9 cellular contexts compared by ENCODE assay signal in the genomic region with DNA sequence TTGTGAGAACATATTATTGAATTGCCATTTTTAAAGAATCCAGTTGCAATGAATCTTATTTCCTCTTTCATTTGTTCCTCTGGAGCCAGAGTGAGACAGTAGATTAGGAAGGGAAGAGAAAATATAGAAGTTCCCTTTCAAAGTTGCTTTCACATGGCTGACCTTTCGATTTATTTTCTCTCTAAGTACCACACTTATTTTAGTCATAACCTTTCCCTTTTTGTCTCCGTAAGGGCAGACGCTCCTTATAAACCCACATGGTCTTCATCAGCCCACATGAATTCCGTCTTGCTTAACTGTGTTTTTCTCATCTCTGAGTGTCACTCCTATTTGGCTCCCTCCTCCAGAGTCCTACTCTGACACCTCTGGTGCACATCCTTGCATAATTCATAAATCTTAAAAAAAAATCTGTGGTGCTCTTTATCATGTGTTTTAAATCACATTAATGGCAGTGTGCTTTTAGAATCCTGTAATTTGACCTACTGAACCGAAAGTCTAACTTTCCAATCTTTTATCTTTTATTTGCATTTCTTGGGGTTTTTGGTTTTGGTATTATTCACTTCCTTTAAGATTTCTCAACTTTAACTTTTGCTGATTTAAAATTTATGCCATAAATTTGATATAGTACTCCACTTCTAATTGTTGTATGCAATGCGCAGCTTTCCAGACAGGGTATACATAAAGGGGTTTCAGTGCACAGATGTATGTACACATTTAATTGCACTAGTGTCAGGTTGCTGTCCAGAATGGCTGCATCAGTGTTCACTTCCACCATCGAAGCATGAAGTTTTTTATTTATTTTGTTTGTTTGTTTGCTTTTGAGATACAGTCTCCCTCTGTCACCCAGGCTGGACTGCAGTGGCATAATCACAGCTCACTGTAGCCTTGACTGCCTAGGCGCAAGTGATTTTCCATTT. TPM values are rescaled to one million over a fixed set of nuclear protein-coding genes. Genes with fewer than 3 reads are reported as not detected.
DNase-seq lines count a peak whose midpoint lies in the region; ATAC-seq, FAIRE-seq and TF ChIP-seq lines count a peak whose summit lies in the region.
"Had no signal": no experiment of that assay in that cellular context is flagged by ENCODE, and none has a peak within 500 bp of the region (broad histone marks: within the 10 kb centered on the region; RNA-seq: fewer than 3 reads in every experiment).

No MANE protein-coding gene starts in this region.

- H3K27me3 ChIP-seq in SU-DHL-6 (ENCODE audit: low read length), result no peaks in the 10 kb centered on the region

- H3K79me2 ChIP-seq in SU-DHL-6 (ENCODE audit: insufficient read depth, low read length), result no peaks in the 10 kb centered on the region

- DNase-seq in GM12892 (ENCODE audit: insufficient read length) (no peak), memory B cell (ENCODE audit: low spot score in 2 of 2) (no peak), NCI-H187 (lab: John Stamatoyannopoulos, UW) (no peak), erythroblast (lab: John Stamatoyannopoulos, UW) (no peak), H4 (ENCODE audit: low spot score) (no peak)
- DNase-seq: naive B cell had no signal

- peak overlapping the region; percentile 17 for H3K9ac ChIP-seq in SU-DHL-6 (ENCODE audit: low read length)

- no peak for TF ChIP-seq CTCF in SU-DHL-6 (IDR thresholded peaks at IDR 0.05; ENCODE audit: insufficient read depth, low read length, poor library complexity, severe bottlenecking)

- H3K27ac Mint-ChIP-seq in memory B cell, result no peak overlapping the region

- FAIRE-seq in GM12892 (lab: Jason Lieb, UNC), result peak; percentile 5

- TF ChIP-seq POLR2A in GM12892 (IDR thresholded peaks at IDR 0.05; ENCODE audit: low read depth, low read length) (no peak), erythroblast (IDR thresholded peaks at IDR 0.05; ENCODE audit: low read length) (no peak)

- peaks cover 33% of the 10 kb centered on the region for H3F3A ChIP-seq in SU-DHL-6 (ENCODE audit: insufficient read depth)

- no peaks in the 10 kb centered on the region for H3K27me3 Mint-ChIP-seq in memory B cell
- H3K27me3 Mint-ChIP-seq: naive B cell had no signal

- H3K27ac ChIP-seq in SU-DHL-6 (ENCODE audit: low read depth, low read length), result peak overlapping the region; percentile 94

- peak overlapping the region; percentile 37 for H3K4me3 Mint-ChIP-seq in memory B cell

- H3K4me1 Mint-ChIP-seq in memory B cell, result peaks cover 36% of the 10 kb centered on the region

- ATAC-seq in HG02852 (IDR thresholded peaks at IDR 0.05; ENCODE audit: unreplicated experiment) (peak; percentile 54), memory B cell (ENCODE audit: low read depth) (no peak), GM21825 (IDR thresholded peaks at IDR 0.05; ENCODE audit: unreplicated experiment) (no peak)

- H3K4me2 ChIP-seq in SU-DHL-6 (ENCODE audit: low read depth, low read length, poor library complexity, severe bottlenecking), result peak overlapping the region; percentile 46

- H3K36me3 ChIP-seq in SU-DHL-6 (ENCODE audit: low read length), result no peaks in the 10 kb centered on the region

- H3K4me3 ChIP-seq in SU-DHL-6 (ENCODE audit: insufficient read depth, low read length, poor library complexity, severe bottlenecking), result peak overlapping the region; percentile 2

- no peaks in the 10 kb centered on the region for H3K9me2 ChIP-seq in SU-DHL-6 (replicated peaks; ENCODE audit: insufficient read depth, low read length)

- peaks cover 12% of the 10 kb centered on the region for H3K9me3 Mint-ChIP-seq in memory B cell

- H2AFZ ChIP-seq in SU-DHL-6 (ENCODE audit: low read depth, low read length, severe bottlenecking), result peak overlapping the region; percentile 37

- peaks cover 6% of the 10 kb centered on the region; the same call in 1 of the 2 replicates for H3K9me3 ChIP-seq in SU-DHL-6 (ENCODE audit: insufficient read depth, low read length)

- peaks cover 5% of the 10 kb centered on the region for H3K36me3 Mint-ChIP-seq in memory B cell

- no peaks in the 10 kb centered on the region for H4K20me1 ChIP-seq in SU-DHL-6 (ENCODE audit: low read depth, low read length)

RNA-seq across cellular contexts. Expression of gene ZNF396, which starts 38.6 kb away (rescaled TPM):
- 0.47 TPM for polyA plus RNA-seq in GM12892 (2012; ENCODE audit: missing spikeins)
- 1.3 and 3.1 TPM in 2 replicates for total RNA-seq in H4 (2014; rRNA removed; shearing (Covaris generic))
